In the genomic region with DNA sequence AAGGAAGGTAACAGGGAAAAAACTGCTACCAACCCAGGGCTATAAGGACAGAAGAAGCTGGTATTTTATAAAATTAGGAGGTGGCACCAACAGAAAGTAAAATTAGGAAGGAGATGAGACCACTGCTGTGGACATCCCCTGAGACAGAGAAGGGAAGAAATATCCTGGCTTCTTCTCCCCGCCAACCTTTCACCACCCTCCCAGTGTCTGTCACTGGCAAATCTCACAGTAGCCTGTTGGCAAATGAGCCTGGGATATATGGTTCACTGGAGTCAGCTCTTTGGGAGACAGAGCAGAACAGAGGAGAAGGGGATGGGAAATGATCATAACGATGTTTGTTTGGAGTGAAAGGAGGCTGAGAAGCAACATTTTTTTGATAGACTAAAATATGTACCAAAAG, we compare ENCODE assay signal across 33 cellular contexts.
"Had no signal": no experiment of that assay in that cellular context is flagged by ENCODE, and none has a peak within 500 bp of the region (broad histone marks: within the 10 kb centered on the region; RNA-seq: fewer than 3 reads in every experiment).

No MANE protein-coding gene starts in this region.

- H3K9me3 Mint-ChIP-seq: activated B cell treated with CpG ODN at 0.5 μM for 24 hours; activated naive CD4-positive, alpha-beta T cell treated with anti-CD3 and anti-CD28 coated beads for 36 hours; activated naive CD4-positive, alpha-beta T cell treated with anti-CD3 and anti-CD28 coated beads, Interleukin-2, amount 50 U/mL, for 24 hours; activated naive CD8-positive, alpha-beta T cell treated with anti-CD3 and anti-CD28 coated beads for 36 hours; activated naive CD8-positive, alpha-beta T cell treated with anti-CD3 and anti-CD28 coated beads, Interleukin-2, amount 50 U/mL, for 24 hours; activated T-helper 1 cell treated with anti-CD3 and anti-CD28 coated beads, Interleukin-12 subunit alpha, Interleukin-12 subunit beta, Interleukin-2, Interleukin-4 antibody, amounts not matched to agents 30 ng/mL and 10 ng/mL and 1 ng/mL, durations not matched to agents 14 hours and 24 hours and 36 hours; activated T-helper 2 cell treated with anti-CD3 and anti-CD28 coated beads, Interferon-gamma antibody, Interleukin-2, Interleukin-4, amounts not matched to agents 10 μg/mL and 5 μg/mL and 100 μg/mL, durations not matched to agents 14 hours and 24 hours and 36 hours; brain; dendritic cell treated with granulocyte-macrophage colony-stimulating factor and Interleukin-4, amounts not matched to agents 40 ng/mL and 50 ng/mL, for 4 days; endodermal cell; T-helper 2 cell treated with Interferon-gamma antibody and Interleukin-4, amounts not matched to agents 5 μg/mL and 100 μg/mL, for 36 hours had no signal

- H3K27ac ChIP-seq: adrenal gland, breast epithelium, coronary artery, dorsolateral prefrontal cortex, WERI-Rb-1 had no signal

- H3K9me3 ChIP-seq: adrenal gland, breast epithelium had no signal

- H3K27ac Mint-ChIP-seq: activated B cell treated with CpG ODN at 0.5 μM for 24 hours; activated CD8-positive, alpha-beta memory T cell treated with anti-CD3 and anti-CD28 coated beads, Interleukin-2, amount 10 ng/mL, durations not matched to agents 7 days and 5 days; activated CD8-positive, alpha-beta T cell treated with anti-CD3 and anti-CD28 coated beads, Interleukin-2, amount 10 ng/mL, durations not matched to agents 7 days and 5 days; activated naive CD4-positive, alpha-beta T cell treated with anti-CD3 and anti-CD28 coated beads for 36 hours; activated naive CD4-positive, alpha-beta T cell treated with anti-CD3 and anti-CD28 coated beads, Interleukin-2, amount 50 U/mL, for 24 hours; activated naive CD8-positive, alpha-beta T cell treated with anti-CD3 and anti-CD28 coated beads for 36 hours; activated naive CD8-positive, alpha-beta T cell treated with anti-CD3 and anti-CD28 coated beads, Interleukin-2, amount 50 U/mL, for 24 hours; activated T-helper 1 cell treated with anti-CD3 and anti-CD28 coated beads, Interleukin-12 subunit alpha, Interleukin-12 subunit beta, Interleukin-2, Interleukin-4 antibody, amounts not matched to agents 30 ng/mL and 10 ng/mL and 1 ng/mL, durations not matched to agents 14 hours and 24 hours and 36 hours; activated T-helper 2 cell treated with anti-CD3 and anti-CD28 coated beads, Interferon-gamma antibody, Interleukin-2, Interleukin-4, amounts not matched to agents 10 μg/mL and 5 μg/mL and 100 μg/mL, durations not matched to agents 14 hours and 24 hours and 36 hours; brain; dendritic cell treated with granulocyte-macrophage colony-stimulating factor and Interleukin-4, amounts not matched to agents 40 ng/mL and 50 ng/mL, for 4 days; endodermal cell; T-helper 17 cell; T-helper 2 cell treated with Interferon-gamma antibody and Interleukin-4, amounts not matched to agents 5 μg/mL and 100 μg/mL, for 36 hours had no signal

- DNase-seq: activated B cell treated with CpG ODN at 0.5 μM for 24 hours; activated CD4-positive, alpha-beta T cell treated with anti-CD3 and anti-CD28 coated beads for 48 hours; activated CD4-positive, alpha-beta T cell treated with anti-CD3 and anti-CD28 coated beads, Interleukin-2, amount 50 U/mL, for 1 hour; activated CD4-positive, alpha-beta T cell treated with anti-CD3 and anti-CD28 coated beads, Interleukin-2, amount 50 U/mL, for 48 hours; activated CD8-positive, alpha-beta memory T cell treated with anti-CD3 and anti-CD28 coated beads, Interleukin-2, amount 10 ng/mL, durations not matched to agents 7 days and 5 days; activated CD8-positive, alpha-beta memory T cell treated with anti-CD3 and anti-CD28 coated beads, Interleukin-2, amount 50 U/mL, for 4 hours; activated CD8-positive, alpha-beta T cell treated with anti-CD3 and anti-CD28 coated beads, Interleukin-2, amount 10 ng/mL, durations not matched to agents 7 days and 5 days; activated effector memory CD4-positive, alpha-beta T cell treated with anti-CD3 and anti-CD28 coated beads, Interleukin-2, amount 50 U/mL, for 16 hours; activated naive CD4-positive, alpha-beta T cell treated with anti-CD3 and anti-CD28 coated beads for 36 hours; activated naive CD8-positive, alpha-beta T cell treated with anti-CD3 and anti-CD28 coated beads for 36 hours; activated naive CD8-positive, alpha-beta T cell treated with anti-CD3 and anti-CD28 coated beads, Interleukin-2, amount 50 U/mL, for 24 hours; activated T-cell treated with anti-CD3 and anti-CD28 coated beads, Interleukin-2, amount 50 U/mL, for 1 hour; activated T-cell treated with anti-CD3 and anti-CD28 coated beads, Interleukin-2, amount 50 U/mL, for 48 hours; adrenal gland; amygdala; aorta; dorsolateral prefrontal cortex; effector memory CD4-positive, alpha-beta T cell; endodermal cell; foreskin fibroblast; head of caudate nucleus; T-helper 17 cell; T1000; WERI-Rb-1 had no signal

- H3K27me3 ChIP-seq: adrenal gland, breast epithelium, dorsolateral prefrontal cortex had no signal

- H3K4me3 ChIP-seq: adrenal gland, breast epithelium, coronary artery, dorsolateral prefrontal cortex had no signal

- H3K4me3 Mint-ChIP-seq: activated B cell treated with CpG ODN at 0.5 μM for 24 hours; activated CD8-positive, alpha-beta memory T cell treated with anti-CD3 and anti-CD28 coated beads, Interleukin-2, amount 10 ng/mL, durations not matched to agents 7 days and 5 days; activated CD8-positive, alpha-beta T cell treated with anti-CD3 and anti-CD28 coated beads, Interleukin-2, amount 10 ng/mL, durations not matched to agents 7 days and 5 days; activated naive CD4-positive, alpha-beta T cell treated with anti-CD3 and anti-CD28 coated beads for 36 hours; activated naive CD4-positive, alpha-beta T cell treated with anti-CD3 and anti-CD28 coated beads, Interleukin-2, amount 50 U/mL, for 24 hours; activated naive CD8-positive, alpha-beta T cell treated with anti-CD3 and anti-CD28 coated beads for 36 hours; activated naive CD8-positive, alpha-beta T cell treated with anti-CD3 and anti-CD28 coated beads, Interleukin-2, amount 50 U/mL, for 24 hours; activated T-helper 1 cell treated with anti-CD3 and anti-CD28 coated beads, Interleukin-12 subunit alpha, Interleukin-12 subunit beta, Interleukin-2, Interleukin-4 antibody, amounts not matched to agents 30 ng/mL and 10 ng/mL and 1 ng/mL, durations not matched to agents 14 hours and 24 hours and 36 hours; brain; central memory CD8-positive, alpha-beta T cell; dendritic cell treated with granulocyte-macrophage colony-stimulating factor and Interleukin-4, amounts not matched to agents 40 ng/mL and 50 ng/mL, for 4 days; endodermal cell; T-helper 17 cell; T-helper 2 cell treated with Interferon-gamma antibody and Interleukin-4, amounts not matched to agents 5 μg/mL and 100 μg/mL, for 36 hours had no signal

- H3K4me1 ChIP-seq: adrenal gland, breast epithelium had no signal

- H3K4me1 Mint-ChIP-seq: activated B cell treated with CpG ODN at 0.5 μM for 24 hours; activated CD8-positive, alpha-beta memory T cell treated with anti-CD3 and anti-CD28 coated beads, Interleukin-2, amount 10 ng/mL, durations not matched to agents 7 days and 5 days; activated naive CD4-positive, alpha-beta T cell treated with anti-CD3 and anti-CD28 coated beads, Interleukin-2, amount 50 U/mL, for 24 hours; activated naive CD8-positive, alpha-beta T cell treated with anti-CD3 and anti-CD28 coated beads for 36 hours; activated naive CD8-positive, alpha-beta T cell treated with anti-CD3 and anti-CD28 coated beads, Interleukin-2, amount 50 U/mL, for 24 hours; central memory CD8-positive, alpha-beta T cell; endodermal cell; T-helper 17 cell had no signal

- H3K36me3 Mint-ChIP-seq: activated CD8-positive, alpha-beta memory T cell treated with anti-CD3 and anti-CD28 coated beads, Interleukin-2, amount 10 ng/mL, durations not matched to agents 7 days and 5 days; activated naive CD4-positive, alpha-beta T cell treated with anti-CD3 and anti-CD28 coated beads, Interleukin-2, amount 50 U/mL, for 24 hours; activated naive CD8-positive, alpha-beta T cell treated with anti-CD3 and anti-CD28 coated beads for 36 hours; brain had no signal

- H3K27me3 Mint-ChIP-seq: activated B cell treated with CpG ODN at 0.5 μM for 24 hours; activated CD8-positive, alpha-beta memory T cell treated with anti-CD3 and anti-CD28 coated beads, Interleukin-2, amount 10 ng/mL, durations not matched to agents 7 days and 5 days; activated naive CD4-positive, alpha-beta T cell treated with anti-CD3 and anti-CD28 coated beads, Interleukin-2, amount 50 U/mL, for 24 hours; activated naive CD8-positive, alpha-beta T cell treated with anti-CD3 and anti-CD28 coated beads for 36 hours; activated naive CD8-positive, alpha-beta T cell treated with anti-CD3 and anti-CD28 coated beads, Interleukin-2, amount 50 U/mL, for 24 hours; brain; central memory CD8-positive, alpha-beta T cell; dendritic cell treated with granulocyte-macrophage colony-stimulating factor and Interleukin-4, amounts not matched to agents 40 ng/mL and 50 ng/mL, for 4 days; T-helper 17 cell had no signal

- H3K36me3 ChIP-seq: adrenal gland, breast epithelium, WERI-Rb-1 had no signal
